In genomic region chr12:41213648-41214047, GRCh38 we compare ENCODE assay signal across 25 cellular contexts. TPM values are rescaled to one million over a fixed set of nuclear protein-coding genes. Genes with fewer than 3 reads are reported as not detected.
"Had no signal": no experiment of that assay in that cellular context is flagged by ENCODE, and none has a peak within 500 bp of the region (broad histone marks: within the 10 kb centered on the region; RNA-seq: fewer than 3 reads in every experiment).

No MANE protein-coding gene starts in this region.

- H3K4me1 ChIP-seq: esophagus squamous epithelium, left lung had no signal

- H3K36me3 ChIP-seq: esophagus squamous epithelium, left lung, neutrophil, upper lobe of right lung had no signal

- H3K27ac ChIP-seq: esophagus squamous epithelium, left lung, neutrophil, testis, upper lobe of right lung had no signal

- DNase-seq: activated CD4-positive, alpha-beta memory T cell treated with anti-CD3 and anti-CD28 coated beads, Interleukin-2, amount 10 ng/mL, durations not matched to agents 7 days and 5 days; activated CD4-positive, alpha-beta T cell treated with anti-CD3 and anti-CD28 coated beads for 1 hour; activated CD4-positive, alpha-beta T cell treated with anti-CD3 and anti-CD28 coated beads, Interleukin-2, amount 10 ng/mL, durations not matched to agents 7 days and 5 days; activated CD8-positive, alpha-beta memory T cell treated with anti-CD3 and anti-CD28 coated beads, Interleukin-2, amount 50 U/mL, for 48 hours; activated gamma-delta T cell treated with Interleukin-2 at 50 U/mL for 16 hours; activated naive CD4-positive, alpha-beta T cell treated with anti-CD3 and anti-CD28 coated beads, Interleukin-2, amount 50 U/mL, for 16 hours; activated T-cell treated with anti-CD3 and anti-CD28 coated beads, Interleukin-2, amount 50 U/mL, for 4 hours; amniotic stem cell; central memory CD4-positive, alpha-beta T cell; effector CD4-positive, alpha-beta T cell; esophagus squamous epithelium; foreskin melanocyte; kidney glomerular epithelial cell; left lung; mucosa of descending colon; stimulated activated naive CD4-positive, alpha-beta T cell; T-helper 2 cell; testis; upper lobe of right lung had no signal

- ATAC-seq: activated T-cell treated with anti-CD3 and anti-CD28 coated beads, Interleukin-2, amount 50 U/mL, for 4 hours; activated T-helper 17 cell treated with anti-CD3 and anti-CD28 coated beads, Interleukin-2, amount 50 U/mL, for 72 hours; left lung; mucosa of descending colon; upper lobe of right lung; WTC11 had no signal

- H3K27me3 ChIP-seq: esophagus squamous epithelium, left lung, neutrophil, testis, upper lobe of right lung had no signal

- H3K9me3 ChIP-seq: esophagus squamous epithelium, left lung, mucosa of descending colon, neutrophil, testis, upper lobe of right lung had no signal

- H3K4me3 ChIP-seq: esophagus squamous epithelium, left lung, lung, mucosa of descending colon, testis, upper lobe of right lung had no signal

RNA-seq across cellular contexts. Expression of gene PDZRN4, which starts 25.5 kb away (rescaled TPM):
- total RNA-seq: activated CD4-positive, alpha-beta memory T cell treated with anti-CD3 and anti-CD28 coated beads, Interleukin-2, amount 10 ng/mL, durations not matched to agents 7 days and 5 days; activated CD4-positive, alpha-beta T cell treated with anti-CD3 and anti-CD28 coated beads, Interleukin-2, amount 10 ng/mL, durations not matched to agents 7 days and 5 days; activated T-cell treated with anti-CD3 and anti-CD28 coated beads, Interleukin-2, amount 50 U/mL, for 4 hours; activated T-helper 17 cell treated with anti-CD3 and anti-CD28 coated beads, Interleukin-2, amount 50 U/mL, for 72 hours; mesenteric fat pad; osteocyte had no signal
